In genomic region chr5:154858972-154859950, GRCh38 we compare ENCODE assay signal across 8 cellular contexts. TPM values are rescaled to one million over a fixed set of nuclear protein-coding genes. Genes with fewer than 3 reads are reported as not detected.
DNase-seq lines count a peak whose midpoint lies in the region; ATAC-seq and TF ChIP-seq lines count a peak whose summit lies in the region.

No MANE protein-coding gene starts in this region.

- no peak for TF ChIP-seq CTCF in A673 (conservative IDR thresholded peaks at IDR 0.05; ENCODE audit: low read depth, low read length)
- no peak for TF ChIP-seq CTCF in Panc1 (IDR thresholded peaks at IDR 0.05)
- no peak for TF ChIP-seq CTCF in chondrocyte (IDR thresholded peaks at IDR 0.05)
- TF ChIP-seq CTCF in mucosa of descending colon (IDR thresholded peaks at IDR 0.05) = no peak

- peaks cover 43% of the 10 kb centered on the region for H3K4me1 Mint-ChIP-seq in chondrocyte (ENCODE audit: low read depth)

- in situ Hi-C loops in Panc1 (cut with HindIII; ENCODE audit: low pct_unique_long_range_greater_than_20kb, low sequenced_read_pairs) = no loop called here

- peak overlapping the region; percentile 99 for H3K27ac ChIP-seq in A673 (ENCODE audit: low read depth, low read length, poor library complexity, severe bottlenecking)
- peak overlapping the region; percentile 97 for H3K27ac ChIP-seq in Panc1 (ENCODE audit: low read length)

- H3K36me3 ChIP-seq in A673 (ENCODE audit: insufficient read depth, low read length, poor library complexity, severe bottlenecking) = peaks cover 10% of the 10 kb centered on the region
- peaks cover 3% of the 10 kb centered on the region for H3K36me3 ChIP-seq in Panc1 (ENCODE audit: control insufficient read depth, insufficient read depth, low read length)
- no peaks in the 10 kb centered on the region for H3K36me3 ChIP-seq in mucosa of descending colon (ENCODE audit: low read depth)

- CTCF ChIA-PET in A673 (lab: Charles Lee) = interaction anchor here (0.6 kb wide), 1 partner anchor 260 kb away, joined by 7 read pairs; no protein-coding TSS in a partner anchor
- CTCF ChIA-PET in Panc1 (lab: Charles Lee) = no interaction called here

- POLR2A ChIA-PET in A673 (lab: Charles Lee; ENCODE audit: low non-redundant PET) (no interaction called here), Panc1 (lab: Charles Lee) (no interaction called here)

- H3K4me1 ChIP-seq in A673 (ENCODE audit: insufficient read depth, low read length, poor library complexity, severe bottlenecking) (peaks cover 29% of the 10 kb centered on the region), Panc1 (ENCODE audit: control insufficient read depth, insufficient read depth, low read length) (peaks cover 29% of the 10 kb centered on the region), mucosa of descending colon (ENCODE audit: low read depth) (peaks cover 32% of the 10 kb centered on the region)

- H3K4me3 Mint-ChIP-seq in chondrocyte (ENCODE audit: unreplicated experiment) = peak overlapping the region; percentile 77

- peak overlapping the region; percentile 99 for H3K27ac Mint-ChIP-seq in chondrocyte (ENCODE audit: unreplicated experiment)

- H3K4me3 ChIP-seq in A673 (ENCODE audit: low read depth, low read length, poor library complexity, severe bottlenecking) = peak overlapping the region; percentile 60
- H3K4me3 ChIP-seq in Panc1 (ENCODE audit: low read depth in 2 of 2, low read length in 2 of 2) = peak overlapping the region; percentile 64 to 95
- peak overlapping the region; percentile 31 for H3K4me3 ChIP-seq in mucosa of descending colon

- H3K27me3 Mint-ChIP-seq in chondrocyte (ENCODE audit: low read depth) = no peaks in the 10 kb centered on the region

- H3K9me3 ChIP-seq in A673 (ENCODE audit: low read depth, low read length, poor library complexity, severe bottlenecking) (no peaks in the 10 kb centered on the region), Panc1 (ENCODE audit: control insufficient read depth, insufficient read depth, low read depth, low read length) (no peaks in the 10 kb centered on the region), mucosa of descending colon (no peaks in the 10 kb centered on the region)

- H3K27me3 ChIP-seq in A673 (replicated peaks; ENCODE audit: insufficient read depth, low read depth, low read length, poor library complexity) (no peaks in the 10 kb centered on the region), Panc1 (ENCODE audit: control insufficient read depth, insufficient read depth, low read length) (no peaks in the 10 kb centered on the region)

- H3K36me3 Mint-ChIP-seq in chondrocyte (ENCODE audit: low read depth) = peaks cover 2% of the 10 kb centered on the region

- DNase-seq in A673 (ENCODE audit: low spot score) (no peak), Panc1 (ENCODE audit: low read depth, low spot score) (no peak), chondrocyte (ENCODE audit: low spot score) (no peak), mucosa of descending colon (no peak), NCI-H82 treated with DMSO at 0.1 percent for 48 hours (lab: John Stamatoyannopoulos, UW; ENCODE audit: unreplicated experiment) (no peak), NCI-H446 treated with DMSO at 0.1 percent for 48 hours (lab: John Stamatoyannopoulos, UW) (no peak), posterior vena cava (ENCODE audit: low spot score) (no peak)

- no peaks in the 10 kb centered on the region for H3K9me3 Mint-ChIP-seq in chondrocyte (ENCODE audit: low read depth)

- ATAC-seq in GM18909 (IDR thresholded peaks at IDR 0.05; ENCODE audit: poor library complexity, unreplicated experiment) (peak; percentile 21), Panc1 (no peak), mucosa of descending colon (peak; percentile 22)

- BruUV-seq in A673 (replicated peaks; lab: Mats Ljungman, UMichigan) (TSS peak; percentile 52), Panc1 (replicated peaks; lab: Mats Ljungman, UMichigan) (TSS peak; percentile 77)

- intact Hi-C loops in A673 (cut with micrococcal nuclease; ENCODE audit: unreplicated experiment) = loop anchor here (2.0 to 5.0 kb wide), 2 partner anchors 102 to 207 kb away; no protein-coding TSS in a partner anchor
- intact Hi-C loops in Panc1 (cut with micrococcal nuclease; ENCODE audit: unreplicated experiment) = no loop called here
- intact Hi-C loops in mucosa of descending colon (cut with DNase I, micrococcal nuclease) = no loop called here
- intact Hi-C loops in posterior vena cava (cut with DNase I) = loop anchor here in 1 of 2 donors (5.0 kb wide), 1 partner anchor 102 kb away; the partner anchor contains the start of gene LARP1

RNA-seq across cellular contexts. Expression of gene CNOT8, which starts 0.8 kb away (rescaled TPM):
- total RNA-seq in A673 (2021) = 45.2 and 50.2 TPM in 2 replicates
- total RNA-seq in Panc1 (2021; ENCODE audit: unreplicated experiment) = 45.9 TPM
- polyA plus RNA-seq in Panc1 (2012; ENCODE audit: insufficient read length) = 37.3 TPM
- total RNA-seq in chondrocyte = 35.3 to 37.0 TPM (median 36.3 TPM) in 3 replicates
- 10 to 100 TPM; 55.4 to 60.3 (median 58.9) TPM for total RNA-seq in mucosa of descending colon
- 10 to 100 TPM; 46.5 to 47.1 TPM for total RNA-seq in posterior vena cava

RNA-seq across cellular contexts. Expression of gene FAXDC2, which starts 8.9 kb away (rescaled TPM):
- total RNA-seq in A673 (2021) (0.44 TPM in 1 of 2 replicates, not detected in the other), Panc1 (2021; ENCODE audit: unreplicated experiment) (0.39 TPM), chondrocyte (2.3 to 6.1 TPM (median 2.5 TPM) in 3 replicates), mucosa of descending colon (10 to 100 TPM; 18.1 to 55.9 (median 20.9) TPM), posterior vena cava (10 to 100 TPM; 19.2 to 30.1 TPM)
- 0.25 TPM for polyA plus RNA-seq in Panc1 (2012; ENCODE audit: insufficient read length)
